ENCODE assay signal across 8 cellular contexts in genomic region chr5:81971694-81972495, GRCh38. TPM values are rescaled to one million over a fixed set of nuclear protein-coding genes. Genes with fewer than 3 reads are reported as not detected.
A peak's percentile ranks its signal among the peaks of the same experiment; 100 is the strongest.
DNase-seq lines count a peak whose midpoint lies in the region; ATAC-seq, FAIRE-seq and TF ChIP-seq lines count a peak whose summit lies in the region.

TSS of gene ATG10 (plus strand) at chr5:81972023. CDS start at chr5:81987571, 15,548 bp downstream.

- peak within 1 kb of the TSS; percentile 64 to 88 (median 80) for H3K4me3 ChIP-seq in BLaER1 treated with 17β-estradiol and CSF1 and Interleukin-3, amounts not matched to agents 10 nM and 100 nM
- peak within 1 kb of the TSS; percentile 73 to 86 (median 84) for H3K4me3 ChIP-seq in HepG2 (replicated peaks in 1 of 3; ENCODE audit: insufficient read depth in 1 of 3, low read depth in 2 of 3, low read length in 3 of 3)

- in situ Hi-C loops in HepG2 (cut with HindIII; ENCODE audit: extremely low pct_ligation_motif_present, low pct_unique_long_range_greater_than_20kb), result no loop called here

- no peaks in the 10 kb centered on the region for H3K27me3 ChIP-seq in BLaER1 treated with 17β-estradiol and CSF1 and Interleukin-3, amounts not matched to agents 10 nM and 100 nM
- H3K27me3 ChIP-seq in HepG2 (ENCODE audit: control insufficient read depth in 1 of 2, insufficient read depth in 2 of 2, low read length in 2 of 2), result no peaks in the 10 kb centered on the region; a peak in 1 of 5 replicates

- peak within 1 kb of the TSS; percentile 94 to 99 (median 99) for H3K27ac ChIP-seq in BLaER1 treated with 17β-estradiol and CSF1 and Interleukin-3, amounts not matched to agents 10 nM and 100 nM
- peak within 1 kb of the TSS; percentile 95 for H3K27ac ChIP-seq in HepG2 (ENCODE audit: extremely low read length, insufficient read depth, low read length)

- DNase-seq in NCI-H526 treated with DMSO at 0.1 percent for 48 hours (lab: John Stamatoyannopoulos, UW) (peak; percentile 68), dedifferentiated amniotic fluid mesenchymal stem cell (ENCODE audit: extremely low spot score) (peak; percentile 82), HepG2 (ENCODE audit: low spot score) (peak; percentile 73)
- peak; percentile 77 for DNase-seq in activated CD4-positive, alpha-beta T cell treated with anti-CD3 and anti-CD28 coated beads, Interleukin-2, amount 50 U/mL, for 1 hour
- peak; percentile 81 to 86 for DNase-seq in stimulated activated CD4-positive, alpha-beta T cell treated with anti-CD3 and anti-CD28 coated beads, Interleukin-2, amount 100 ng/mL, for 48 hours

- no peak for TF ChIP-seq EP300 in HepG2 (IDR thresholded peaks at IDR 0.05; ENCODE audit: low read depth in 2 of 2, low read length in 2 of 2)
- peak; percentile 52; the same call in 1 of the 2 replicates for TF ChIP-seq EP300 in HepG2 (CRISPR knock-in tag; IDR thresholded peaks at IDR 0.05; ENCODE audit: borderline replicate concordance)

- TF ChIP-seq CTCF in HepG2 (CRISPR knock-in tag; IDR thresholded peaks at IDR 0.05), result no peak

- WGBS in HepG2 (ENCODE audit: low lambda C conversion rate), result 0% methylated on average over 6 of the region's 79 CpGs

- H3K9me3 ChIP-seq in BLaER1 treated with 17β-estradiol and CSF1 and Interleukin-3, amounts not matched to agents 10 nM and 100 nM (replicated peaks in 1 of 11), result peaks cover 0 to 9% (median 0%) of the 10 kb centered on the region in 11 experiments; a peak in 2 of 22 replicates
- H3K9me3 ChIP-seq in HepG2 (ENCODE audit: low read length), result no peaks in the 10 kb centered on the region

- TF ChIP-seq RAD21 in HepG2 (CRISPR knock-in tag; IDR thresholded peaks at IDR 0.05), result no peak; the same call in none of the 2 replicates

- FAIRE-seq in HepG2 (lab: Jason Lieb, UNC), result no peak

- TF ChIP-seq POLR2A in HepG2 (IDR thresholded peaks at IDR 0.05; ENCODE audit: insufficient read depth in 1 of 2, low read depth in 2 of 2, low read length in 2 of 2), result peak; percentile 82 to 91

- H3K9ac ChIP-seq in BLaER1 treated with 17β-estradiol and CSF1 and Interleukin-3, amounts not matched to agents 10 nM and 100 nM, result peak within 1 kb of the TSS; percentile 92 to 100 (median 99)
- peak within 1 kb of the TSS; percentile 95 for H3K9ac ChIP-seq in HepG2 (ENCODE audit: insufficient read depth, low read depth, low read length)

- no peaks in the 10 kb centered on the region for H4K20me1 ChIP-seq in BLaER1 treated with 17β-estradiol and CSF1 and Interleukin-3, amounts not matched to agents 10 nM and 100 nM
- H4K20me1 ChIP-seq in HepG2 (ENCODE audit: insufficient read depth, low read length), result no peaks in the 10 kb centered on the region

- intact Hi-C loops in HepG2 (cut with micrococcal nuclease; ENCODE audit: unreplicated experiment), result loop anchor here (2.0 to 5.0 kb wide), 3 partner anchors 47 to 220 kb away; partner anchors contain the start of gene SSBP2

- POLR2A ChIA-PET in HepG2 (lab: Yijun Ruan, JAX), result interaction anchor here (0.7 to 1.6 kb wide), 2 partner anchors 48 to 306 kb away, joined by 3 to 5 read pairs; partner anchors contain the start of gene RPS23

- peaks cover 10 to 31% (median 18%) of the 10 kb centered on the region in 10 experiments; a peak in 19 of 20 replicates for H3K4me1 ChIP-seq in BLaER1 treated with 17β-estradiol and CSF1 and Interleukin-3, amounts not matched to agents 10 nM and 100 nM
- H3K4me1 ChIP-seq in HepG2 (ENCODE audit: insufficient read depth, low read length), result peaks cover 26% of the 10 kb centered on the region; the same call in 1 of the 2 replicates

- CTCF ChIA-PET in HepG2 (lab: Yijun Ruan, JAX; ENCODE audit: low intra/inter-chr PET ratio, low total read pairs), result no interaction called here

- ATAC-seq in GM19351 (IDR thresholded peaks at IDR 0.05; ENCODE audit: unreplicated experiment) (peak; percentile 94), HG03520 (IDR thresholded peaks at IDR 0.05; ENCODE audit: unreplicated experiment) (peak; percentile 95), HepG2 (peak; percentile 97)

- H3K36me3 ChIP-seq in BLaER1 treated with 17β-estradiol and CSF1 and Interleukin-3, amounts not matched to agents 10 nM and 100 nM, result peaks cover 7 to 12% (median 9%) of the 10 kb centered on the region in 11 experiments; a peak in 20 of 22 replicates
- no peaks in the 10 kb centered on the region for H3K36me3 ChIP-seq in HepG2 (replicated peaks in 1 of 2; ENCODE audit: control insufficient read depth in 1 of 2, insufficient read depth in 2 of 2, low read length in 2 of 2)

- H2AFZ ChIP-seq in HepG2 (ENCODE audit: low read length), result peak within 1 kb of the TSS; percentile 92

- peak within 1 kb of the TSS; percentile 73 to 91 (median 81) for H3K4me2 ChIP-seq in BLaER1 treated with 17β-estradiol and CSF1 and Interleukin-3, amounts not matched to agents 10 nM and 100 nM
- peak within 1 kb of the TSS; percentile 80 for H3K4me2 ChIP-seq in HepG2 (ENCODE audit: low read depth, low read length)

- no peaks in the 10 kb centered on the region for H3K79me2 ChIP-seq in HepG2 (ENCODE audit: insufficient read depth, low read length)

- BruUV-seq in HepG2 (replicated peaks; lab: Mats Ljungman, UMichigan), result no TSS peak

TF ChIP-seq in HepG2, 621 proteins besides CTCF, POLR2A, EP300 and RAD21 (continues in another document):
- TF ChIP-seq ZSCAN30 (CRISPR knock-in tag; IDR thresholded peaks at IDR 0.05), result no peak
- peak; percentile 48; the same call in 1 of the 2 replicates for TF ChIP-seq ZNF235 (CRISPR knock-in tag; IDR thresholded peaks at IDR 0.05; ENCODE audit: borderline replicate concordance)
- no peak for TF ChIP-seq MBD4 (IDR thresholded peaks at IDR 0.05; ENCODE audit: borderline replicate concordance, low read length)
- peak; percentile 67 for TF ChIP-seq ZNF263 (CRISPR knock-in tag; IDR thresholded peaks at IDR 0.05)
- TF ChIP-seq ZNF335 (CRISPR knock-in tag; IDR thresholded peaks at IDR 0.05), result peak; percentile 84; the same call in 1 of the 2 replicates
- TF ChIP-seq FOXP4 (CRISPR knock-in tag; IDR thresholded peaks at IDR 0.05), result no peak; the same call in 1 of the 2 replicates
- TF ChIP-seq ZFP37 (CRISPR knock-in tag; IDR thresholded peaks at IDR 0.05; ENCODE audit: borderline replicate concordance), result no peak
- TF ChIP-seq ONECUT2 (CRISPR knock-in tag; IDR thresholded peaks at IDR 0.05), result no peak
- TF ChIP-seq GATAD2A (CRISPR knock-in tag; IDR thresholded peaks at IDR 0.05), result 0 out of 2 replicates have a peak, but pooled peaks have one; percentile 43
- TF ChIP-seq THYN1 (CRISPR knock-in tag; IDR thresholded peaks at IDR 0.05; ENCODE audit: borderline replicate concordance, low read depth), result no peak
- no peak for TF ChIP-seq PREB (CRISPR knock-in tag; IDR thresholded peaks at IDR 0.05)

RNA-seq across cellular contexts. Expression of gene ATG10, which starts in this region (rescaled TPM):
- total RNA-seq in HepG2 (2016; rRNA removed; fragmentation: Illumina TruSeq; extraction: Trizol), result 5.6 and 5.7 TPM in 2 replicates
- 4.4 and 5.9 TPM in 2 replicates for total RNA-seq in HepG2 (2016; cell fraction: cytosol; rRNA removed; fragmentation: Illumina TruSeq; extraction: Trizol; ENCODE audit: low read depth)
- total RNA-seq in HepG2 (2016; cell fraction: insoluble cytoplasmic fraction; rRNA removed; fragmentation: Illumina TruSeq; extraction: Trizol), result 4.2 and 5.4 TPM in 2 replicates
- total RNA-seq in HepG2 (2016; cell fraction: membrane; rRNA removed; fragmentation: Illumina TruSeq; extraction: Trizol), result 7.7 and 8.1 TPM in 2 replicates
- total RNA-seq in HepG2 (2016; cell fraction: nucleus; rRNA removed; fragmentation: Illumina TruSeq; extraction: Trizol), result 2.8 and 4.2 TPM in 2 replicates
- 0.93 and 2.0 TPM in 2 replicates for polyA plus RNA-seq in HepG2 (2011; rRNA removed)
- polyA plus RNA-seq in HepG2 (2011; cell fraction: cytosol; rRNA removed), result 0.89 and 1.00 TPM in 2 replicates
- polyA plus RNA-seq in HepG2 (2011; cell fraction: nucleus; rRNA removed), result 0.66 and 0.69 TPM in 2 replicates
- polyA plus RNA-seq in HepG2 (2012), result 2.9 and 4.6 TPM in 2 replicates
- polyA plus RNA-seq in HepG2 (2016; cell fraction: cytosol; fragmentation: Illumina TruSeq; extraction: Trizol; ENCODE audit: low read depth), result 4.8 and 6.0 TPM in 2 replicates
- 6.0 and 6.3 TPM in 2 replicates for polyA plus RNA-seq in HepG2 (2016; cell fraction: insoluble cytoplasmic fraction; fragmentation: Illumina TruSeq; extraction: Trizol; ENCODE audit: low read depth)
- 5.6 and 6.7 TPM in 2 replicates for polyA plus RNA-seq in HepG2 (2016; cell fraction: membrane; fragmentation: Illumina TruSeq; extraction: Trizol; ENCODE audit: low read depth)
- polyA plus RNA-seq in HepG2 (2016; cell fraction: nucleus; fragmentation: Illumina TruSeq; extraction: Trizol; ENCODE audit: insufficient read depth, low read depth), result 3.8 and 3.9 TPM in 2 replicates
- 2.8 and 3.2 TPM in 2 replicates for polyA minus RNA-seq in HepG2 (2011; rRNA and poly(A)+ RNA removed; ENCODE audit: low replicate concordance)
- polyA minus RNA-seq in HepG2 (2011; cell fraction: cytosol; rRNA and poly(A)+ RNA removed), result 1.4 and 1.7 TPM in 2 replicates
- polyA minus RNA-seq in HepG2 (2011; cell fraction: nucleus; rRNA and poly(A)+ RNA removed), result 5.8 and 8.6 TPM in 2 replicates

Comparison
In these comparisons a context has a peak if more than half of its experiments do, and no peak if none do; other contexts are left out.
1. Peak in every context shown above with its lines: DNase-seq, ATAC-seq, H3K4me3 ChIP-seq and H3K27ac ChIP-seq.